ENCODE assay signal across 10 cellular contexts in genomic region chr7:146892151-146892550, GRCh38.
"Had no signal": no experiment of that assay in that cellular context is flagged by ENCODE, and none has a peak within 500 bp of the region (broad histone marks: within the 10 kb centered on the region; RNA-seq: fewer than 3 reads in every experiment).

No MANE protein-coding gene starts in this region.

- ATAC-seq: left ventricle myocardium superior had no signal

- H3K4me1 Mint-ChIP-seq: activated B cell treated with CpG ODN at 0.5 μM for 24 hours; activated CD4-positive, alpha-beta T cell treated with anti-CD3 and anti-CD28 coated beads, Interleukin-2, amount 10 ng/mL, durations not matched to agents 24 days and 14 days had no signal

- H3K4me1 ChIP-seq: thyroid gland had no signal

- H3K4me3 Mint-ChIP-seq: activated B cell treated with CpG ODN at 0.5 μM for 24 hours; activated CD4-positive, alpha-beta T cell treated with anti-CD3 and anti-CD28 coated beads, Interleukin-2, amount 10 ng/mL, durations not matched to agents 24 days and 14 days; activated naive CD4-positive, alpha-beta T cell treated with anti-CD3 and anti-CD28 coated beads for 36 hours had no signal

- H3K27me3 ChIP-seq: thyroid gland had no signal

- H3K27ac ChIP-seq: thyroid gland had no signal

- H3K27me3 Mint-ChIP-seq: activated B cell treated with CpG ODN at 0.5 μM for 24 hours; activated CD4-positive, alpha-beta T cell treated with anti-CD3 and anti-CD28 coated beads, Interleukin-2, amount 10 ng/mL, durations not matched to agents 24 days and 14 days had no signal

- DNase-seq: activated B cell treated with CpG ODN at 0.5 μM for 24 hours; activated CD4-positive, alpha-beta T cell treated with anti-CD3 and anti-CD28 coated beads, Interleukin-2, amount 10 ng/mL, durations not matched to agents 24 days and 14 days; activated naive CD4-positive, alpha-beta T cell treated with anti-CD3 and anti-CD28 coated beads for 36 hours; cerebellar nuclear complex; dermis blood vessel endothelial cell; hypothalamus; left ventricle myocardium superior; retina; small intestine; thyroid gland had no signal

- H3K36me3 ChIP-seq: thyroid gland had no signal

- H3K4me3 ChIP-seq: thyroid gland had no signal

- H3K27ac Mint-ChIP-seq: activated B cell treated with CpG ODN at 0.5 μM for 24 hours; activated CD4-positive, alpha-beta T cell treated with anti-CD3 and anti-CD28 coated beads, Interleukin-2, amount 10 ng/mL, durations not matched to agents 24 days and 14 days; activated naive CD4-positive, alpha-beta T cell treated with anti-CD3 and anti-CD28 coated beads for 36 hours had no signal
